18 cellular contexts compared by ENCODE assay signal in the genomic region with DNA sequence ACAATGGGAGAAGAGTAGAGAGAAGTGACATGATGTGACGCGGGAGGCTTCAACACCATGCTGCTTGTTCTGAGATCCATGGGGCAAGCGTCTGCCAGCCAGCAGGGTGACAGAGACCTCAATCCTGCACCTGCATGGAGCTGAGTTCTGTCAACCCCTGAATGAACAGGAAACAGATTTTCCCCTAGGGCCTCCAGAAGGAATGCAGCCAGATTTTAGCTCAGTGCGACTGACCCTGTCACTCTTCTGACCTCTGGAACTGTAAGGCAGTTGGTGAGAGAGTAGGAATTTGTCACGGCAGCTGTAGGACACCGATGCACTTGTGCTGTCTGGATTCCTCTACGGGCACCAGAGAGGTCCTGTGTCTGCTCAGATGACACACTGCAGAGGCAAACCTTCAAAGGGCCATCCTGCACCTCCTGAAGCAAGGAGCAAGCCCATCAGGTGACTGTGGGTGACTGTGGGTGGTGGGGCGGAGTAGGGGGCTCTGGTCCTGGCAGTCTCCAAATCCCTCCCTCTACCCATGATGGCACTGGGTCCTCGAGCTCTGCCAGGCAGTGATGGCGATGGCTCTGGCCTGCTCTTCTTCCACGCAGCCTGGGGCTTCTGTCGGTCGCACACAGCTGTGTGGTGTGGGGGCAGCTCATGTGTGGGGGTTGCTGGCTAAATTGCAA.
"Had no signal": no experiment of that assay in that cellular context is flagged by ENCODE, and none has a peak within 500 bp of the region (broad histone marks: within the 10 kb centered on the region; RNA-seq: fewer than 3 reads in every experiment).

No MANE protein-coding gene starts in this region.

- H3K4me3 ChIP-seq: lung, skin epidermis, tibial artery, uterus had no signal

- H3K9me3 ChIP-seq: neutrophil, tibial artery, uterus had no signal

- H3K4me1 ChIP-seq: tibial artery, uterus had no signal

- H3K27ac ChIP-seq: epithelial cell of prostate, neutrophil, skin epidermis, tibial artery, uterus had no signal

- DNase-seq: activated CD4-positive, alpha-beta T cell treated with anti-CD3 and anti-CD28 coated beads for 4 hours; activated CD8-positive, alpha-beta T cell treated with anti-CD3 and anti-CD28 coated beads for 36 hours; activated naive CD4-positive, alpha-beta T cell; aorta; effector memory CD8-positive, alpha-beta T cell; midbrain; stimulated activated CD4-positive, alpha-beta T cell treated with anti-CD3 and anti-CD28 coated beads, Interleukin-4, amount 100 ng/mL, for 24 hours; stimulated activated naive CD4-positive, alpha-beta T cell; T-helper 17 cell; uterus had no signal

- H3K27ac Mint-ChIP-seq: activated CD8-positive, alpha-beta T cell treated with anti-CD3 and anti-CD28 coated beads for 36 hours; activated T-helper 1 cell treated with anti-CD3 and anti-CD28 coated beads, Interleukin-12 subunit alpha, Interleukin-12 subunit beta, Interleukin-2, Interleukin-4 antibody, amounts not matched to agents 30 ng/mL and 10 ng/mL and 1 ng/mL, durations not matched to agents 14 hours and 24 hours and 36 hours; dendritic cell treated with granulocyte-macrophage colony-stimulating factor and Interleukin-4, amounts not matched to agents 40 ng/mL and 50 ng/mL, for 4 days; effector memory CD8-positive, alpha-beta T cell; T-helper 17 cell; WTC11 had no signal

- H3K4me3 Mint-ChIP-seq: activated CD8-positive, alpha-beta T cell treated with anti-CD3 and anti-CD28 coated beads for 36 hours; activated T-helper 1 cell treated with anti-CD3 and anti-CD28 coated beads, Interleukin-12 subunit alpha, Interleukin-12 subunit beta, Interleukin-2, Interleukin-4 antibody, amounts not matched to agents 30 ng/mL and 10 ng/mL and 1 ng/mL, durations not matched to agents 14 hours and 24 hours and 36 hours; dendritic cell treated with granulocyte-macrophage colony-stimulating factor and Interleukin-4, amounts not matched to agents 40 ng/mL and 50 ng/mL, for 4 days; effector memory CD8-positive, alpha-beta T cell; T-helper 17 cell; WTC11 had no signal

- H3K36me3 ChIP-seq: neutrophil, tibial artery, uterus had no signal

- H3K9me3 Mint-ChIP-seq: activated CD8-positive, alpha-beta T cell treated with anti-CD3 and anti-CD28 coated beads for 36 hours; activated T-helper 1 cell treated with anti-CD3 and anti-CD28 coated beads, Interleukin-12 subunit alpha, Interleukin-12 subunit beta, Interleukin-2, Interleukin-4 antibody, amounts not matched to agents 30 ng/mL and 10 ng/mL and 1 ng/mL, durations not matched to agents 14 hours and 24 hours and 36 hours; dendritic cell treated with granulocyte-macrophage colony-stimulating factor and Interleukin-4, amounts not matched to agents 40 ng/mL and 50 ng/mL, for 4 days; effector memory CD8-positive, alpha-beta T cell had no signal

- H3K27me3 ChIP-seq: tibial artery, uterus had no signal
